In genomic region chr1:38370716-38371504, GRCh38 we compare ENCODE assay signal across 24 cellular contexts.
DNase-seq lines count a peak whose midpoint lies in the region; ATAC-seq and TF ChIP-seq lines count a peak whose summit lies in the region.
"Had no signal": no experiment of that assay in that cellular context is flagged by ENCODE, and none has a peak within 500 bp of the region (broad histone marks: within the 10 kb centered on the region; RNA-seq: fewer than 3 reads in every experiment).

No MANE protein-coding gene starts in this region.

- no peak for ATAC-seq in upper lobe of right lung
- no peak for ATAC-seq in activated T-cell treated with anti-CD3 and anti-CD28 coated beads, Interleukin-2, amount 50 U/mL, for 4 hours
- no peak for ATAC-seq in GM19351 (IDR thresholded peaks at IDR 0.05; ENCODE audit: unreplicated experiment)
- ATAC-seq: HepG2 had no signal

- no peak overlapping the region for H3K27ac ChIP-seq in WERI-Rb-1
- H3K27ac ChIP-seq in iPS-20b (ENCODE audit: low read length) = peak overlapping the region; percentile 26
- no peak overlapping the region for H3K27ac ChIP-seq in upper lobe of right lung
- H3K27ac ChIP-seq: 22Rv1 had no signal

- no peak overlapping the region for H3K4me3 Mint-ChIP-seq in activated T-cell treated with anti-CD3 and anti-CD28 coated beads, Interleukin-2, amount 50 U/mL, for 24 hours
- no peak overlapping the region for H3K4me3 Mint-ChIP-seq in activated T-cell treated with anti-CD3 and anti-CD28 coated beads, Interleukin-2, amount 50 U/mL, for 4 hours
- H3K4me3 Mint-ChIP-seq: B cell; CD4-positive, alpha-beta memory T cell had no signal

- DNase-seq in NOMO-1 (lab: John Stamatoyannopoulos, UW; ENCODE audit: unreplicated experiment in 2 of 2) (peak; percentile 37 to 59), NOMO-1 treated with dmso at 0.1 percent for 144 hours (lab: John Stamatoyannopoulos, UW; ENCODE audit: unreplicated experiment) (no peak), WERI-Rb-1 (peak; percentile 12), upper lobe of right lung (no peak)
- DNase-seq in activated T-cell treated with anti-CD3 and anti-CD28 coated beads, Interleukin-2, amount 50 U/mL, for 24 hours = no peak
- no peak for DNase-seq in activated T-cell treated with anti-CD3 and anti-CD28 coated beads, Interleukin-2, amount 50 U/mL, for 4 hours
- DNase-seq: Calu3; CD4-positive, alpha-beta memory T cell; DMS53; EL; HCEC 1CT; KBM-7; NCI-H1105; NCI-H1694; NCI-H2081 treated with DMSO at 0.1 percent for 48 hours; NCI-H446 treated with DMSO at 0.1 percent for 48 hours; OCI-M1; SHP77; SK-N-SH had no signal

- intact Hi-C loops in upper lobe of right lung (cut with DNase I) = no loop called here

- peaks cover 17% of the 10 kb centered on the region for H3K27me3 Mint-ChIP-seq in activated T-cell treated with anti-CD3 and anti-CD28 coated beads, Interleukin-2, amount 50 U/mL, for 24 hours
- peaks cover 16% of the 10 kb centered on the region for H3K27me3 Mint-ChIP-seq in activated T-cell treated with anti-CD3 and anti-CD28 coated beads, Interleukin-2, amount 50 U/mL, for 4 hours (ENCODE audit: low read depth)

- H3K9me3 ChIP-seq in WERI-Rb-1 (ENCODE audit: severe bottlenecking) (peaks cover 8% of the 10 kb centered on the region), iPS-20b (ENCODE audit: insufficient read depth, low read depth, low read length) (peaks cover 19% of the 10 kb centered on the region), upper lobe of right lung (peaks cover 6% of the 10 kb centered on the region)
- H3K9me3 ChIP-seq: SK-N-SH had no signal

- H3K27me3 ChIP-seq in WERI-Rb-1 (ENCODE audit: insufficient read depth, low read depth, severe bottlenecking) (no peaks in the 10 kb centered on the region), iPS-20b (ENCODE audit: insufficient read depth, low read length) (no peaks in the 10 kb centered on the region), upper lobe of right lung (no peaks in the 10 kb centered on the region)

- H3K9me3 Mint-ChIP-seq in activated T-cell treated with anti-CD3 and anti-CD28 coated beads, Interleukin-2, amount 50 U/mL, for 24 hours = peaks cover 14% of the 10 kb centered on the region
- H3K9me3 Mint-ChIP-seq in activated T-cell treated with anti-CD3 and anti-CD28 coated beads, Interleukin-2, amount 50 U/mL, for 4 hours = peaks cover 15% of the 10 kb centered on the region

- H3K36me3 ChIP-seq in WERI-Rb-1 (no peaks in the 10 kb centered on the region), iPS-20b (ENCODE audit: insufficient read depth, low read depth, low read length) (no peaks in the 10 kb centered on the region), upper lobe of right lung (no peaks in the 10 kb centered on the region)

- TF ChIP-seq CTCF in WERI-Rb-1 (IDR thresholded peaks at IDR 0.05; ENCODE audit: low read depth, low read length) (no peak), upper lobe of right lung (IDR thresholded peaks at IDR 0.05) (no peak)

- H3K36me3 Mint-ChIP-seq in activated T-cell treated with anti-CD3 and anti-CD28 coated beads, Interleukin-2, amount 50 U/mL, for 24 hours (ENCODE audit: low read depth) = no peaks in the 10 kb centered on the region
- no peaks in the 10 kb centered on the region for H3K36me3 Mint-ChIP-seq in activated T-cell treated with anti-CD3 and anti-CD28 coated beads, Interleukin-2, amount 50 U/mL, for 4 hours (ENCODE audit: insufficient read depth)

- no peaks in the 10 kb centered on the region for H3K4me1 Mint-ChIP-seq in activated T-cell treated with anti-CD3 and anti-CD28 coated beads, Interleukin-2, amount 50 U/mL, for 24 hours (ENCODE audit: low read depth)
- H3K4me1 Mint-ChIP-seq in activated T-cell treated with anti-CD3 and anti-CD28 coated beads, Interleukin-2, amount 50 U/mL, for 4 hours (ENCODE audit: low read depth) = no peaks in the 10 kb centered on the region
- H3K4me1 Mint-ChIP-seq: CD4-positive, alpha-beta memory T cell had no signal

- no peak overlapping the region for H3K27ac Mint-ChIP-seq in activated T-cell treated with anti-CD3 and anti-CD28 coated beads, Interleukin-2, amount 50 U/mL, for 24 hours
- H3K27ac Mint-ChIP-seq: B cell; CD4-positive, alpha-beta memory T cell had no signal

- H3K4me1 ChIP-seq in iPS-20b (ENCODE audit: insufficient read depth, low read length) = peaks cover 14% of the 10 kb centered on the region
- no peaks in the 10 kb centered on the region for H3K4me1 ChIP-seq in upper lobe of right lung

- no peak overlapping the region for H3K4me3 ChIP-seq in WERI-Rb-1 (ENCODE audit: low read depth, low read length)
- H3K4me3 ChIP-seq in iPS-20b (ENCODE audit: low read length) = peak overlapping the region; percentile 37; the same call in 1 of the 2 replicates
- no peak overlapping the region for H3K4me3 ChIP-seq in upper lobe of right lung

- H3K9ac ChIP-seq in iPS-20b (ENCODE audit: low read depth, low read length) = peak overlapping the region; percentile 14; the same call in 1 of the 2 replicates
- H3K9ac ChIP-seq: SK-N-SH had no signal

Comparison
In these comparisons a context has a peak if more than half of its experiments do, and no peak if none do; other contexts are left out.
1. DNase-seq: peak in NOMO-1 (2 of 2) and WERI-Rb-1 (single experiment); none in NOMO-1 treated with dmso at 0.1 percent for 144 hours (single experiment), upper lobe of right lung (single experiment), activated T-cell treated with anti-CD3 and anti-CD28 coated beads, Interleukin-2, amount 50 U/mL, for 24 hours (single experiment) and activated T-cell treated with anti-CD3 and anti-CD28 coated beads, Interleukin-2, amount 50 U/mL, for 4 hours (single experiment).